Comparison of ENCODE assay signal across 8 cellular contexts in genomic region chr2:127086800-127087737, GRCh38. TPM values are rescaled to one million over a fixed set of nuclear protein-coding genes. Genes with fewer than 3 reads are reported as not detected.
A peak's percentile ranks its signal among the peaks of the same experiment; 100 is the strongest.
DNase-seq lines count a peak whose midpoint lies in the region; ATAC-seq lines count a peak whose summit lies in the region.

No MANE protein-coding gene starts in this region.

- H3K9me3 Mint-ChIP-seq in central memory CD8-positive, alpha-beta T cell, result no peaks in the 10 kb centered on the region
- no peaks in the 10 kb centered on the region for H3K9me3 Mint-ChIP-seq in activated CD4-positive, alpha-beta memory T cell treated with anti-CD3 and anti-CD28 coated beads for 36 hours

- H3K36me3 Mint-ChIP-seq in central memory CD8-positive, alpha-beta T cell (ENCODE audit: insufficient read depth), result peaks cover 10% of the 10 kb centered on the region
- H3K36me3 Mint-ChIP-seq in activated CD4-positive, alpha-beta memory T cell treated with anti-CD3 and anti-CD28 coated beads for 36 hours, result no peaks in the 10 kb centered on the region

- no peaks in the 10 kb centered on the region for H3K9me2 ChIP-seq in Karpas-422 (replicated peaks; ENCODE audit: insufficient read depth, low read length)

- H3K27me3 ChIP-seq in Karpas-422 (ENCODE audit: low read length), result no peaks in the 10 kb centered on the region

- H2AFZ ChIP-seq in Karpas-422 (ENCODE audit: low read length), result peak overlapping the region; percentile 79

- intact Hi-C loops in activated CD4-positive, alpha-beta memory T cell treated with anti-CD3 and anti-CD28 coated beads for 36 hours (cut with micrococcal nuclease), result loop anchor here (10.0 kb wide), 1 partner anchor 938 kb away; the partner anchor contains the start of gene SAP130

- peak; percentile 66 for ATAC-seq in GM21737 (IDR thresholded peaks at IDR 0.05; ENCODE audit: unreplicated experiment)
- ATAC-seq in central memory CD8-positive, alpha-beta T cell (replicated peaks; ENCODE audit: extremely low read depth, poor library complexity, severe bottlenecking), result no peak

- peak overlapping the region; percentile 16; the same call in 1 of the 2 replicates for H3K4me3 ChIP-seq in Karpas-422 (ENCODE audit: low read length)

- peak overlapping the region; percentile 32; the same call in 1 of the 2 replicates for H3K27ac ChIP-seq in Karpas-422 (ENCODE audit: low read length)

- H3K79me2 ChIP-seq in Karpas-422 (ENCODE audit: low read length), result no peaks in the 10 kb centered on the region

- POLR2A ChIA-PET in activated CD4-positive, alpha-beta memory T cell treated with anti-CD3 and anti-CD28 coated beads for 36 hours (lab: Charles Lee), result interaction anchor here (0.8 kb wide), 1 partner anchor 17 kb away, joined by 3 read pairs; no protein-coding TSS in a partner anchor

- peaks cover 19% of the 10 kb centered on the region for H3K4me1 ChIP-seq in ES-I3 (ENCODE audit: insufficient read depth, low read length)
- peaks cover 31% of the 10 kb centered on the region for H3K4me1 ChIP-seq in Karpas-422 (ENCODE audit: low read length)

- peak overlapping the region; percentile 55 for H3K4me3 Mint-ChIP-seq in central memory CD8-positive, alpha-beta T cell
- no peak overlapping the region for H3K4me3 Mint-ChIP-seq in activated CD4-positive, alpha-beta memory T cell treated with anti-CD3 and anti-CD28 coated beads for 36 hours

- H3K27me3 Mint-ChIP-seq in central memory CD8-positive, alpha-beta T cell, result no peaks in the 10 kb centered on the region
- H3K27me3 Mint-ChIP-seq in activated CD4-positive, alpha-beta memory T cell treated with anti-CD3 and anti-CD28 coated beads for 36 hours, result peaks cover 3% of the 10 kb centered on the region

- H4K20me1 ChIP-seq in Karpas-422 (ENCODE audit: insufficient read depth, low read depth, low read length), result no peaks in the 10 kb centered on the region

- peak overlapping the region; percentile 69 for H3K4me2 ChIP-seq in Karpas-422 (ENCODE audit: low read depth, low read length, poor library complexity, severe bottlenecking)

- H3K9ac ChIP-seq in ES-I3 (ENCODE audit: low read depth, low read length), result peak overlapping the region; percentile 15; the same call in 1 of the 2 replicates
- peak overlapping the region; percentile 19 for H3K9ac ChIP-seq in Karpas-422 (ENCODE audit: low read length)

- H3K4me1 Mint-ChIP-seq in central memory CD8-positive, alpha-beta T cell, result peaks cover 59% of the 10 kb centered on the region
- H3K4me1 Mint-ChIP-seq in activated CD4-positive, alpha-beta memory T cell treated with anti-CD3 and anti-CD28 coated beads for 36 hours (ENCODE audit: low read depth), result peaks cover 17% of the 10 kb centered on the region

- H3K36me3 ChIP-seq in ES-I3 (ENCODE audit: insufficient read depth, low read length) (no peaks in the 10 kb centered on the region), Karpas-422 (ENCODE audit: insufficient read depth, low read length) (no peaks in the 10 kb centered on the region)

- no peaks in the 10 kb centered on the region for H3K9me3 ChIP-seq in ES-I3 (ENCODE audit: control insufficient read depth, insufficient read depth, low read length)
- no peaks in the 10 kb centered on the region for H3K9me3 ChIP-seq in Karpas-422 (ENCODE audit: low read length)

- CTCF ChIA-PET in activated CD4-positive, alpha-beta memory T cell treated with anti-CD3 and anti-CD28 coated beads for 36 hours (lab: Charles Lee), result interaction anchor here (1.8 kb wide), 1 partner anchor 19 kb away, joined by 7 read pairs; no protein-coding TSS in a partner anchor

- H3K27ac Mint-ChIP-seq in central memory CD8-positive, alpha-beta T cell (ENCODE audit: low read depth), result peak overlapping the region; percentile 76
- no peak overlapping the region for H3K27ac Mint-ChIP-seq in activated CD4-positive, alpha-beta memory T cell treated with anti-CD3 and anti-CD28 coated beads for 36 hours

- DNase-seq in Karpas-422 (peak; percentile 76), medulla oblongata (ENCODE audit: extremely low spot score) (peak; percentile 75), ureter (ENCODE audit: low spot score) (peak; percentile 80), putamen (ENCODE audit: low spot score) (no peak)
- DNase-seq in central memory CD8-positive, alpha-beta T cell (ENCODE audit: low spot score in 2 of 2), result no peak
- no peak for DNase-seq in activated CD4-positive, alpha-beta memory T cell treated with anti-CD3 and anti-CD28 coated beads for 36 hours

RNA-seq across cellular contexts. Expression of gene BIN1, which starts 19.9 kb away (rescaled TPM):
- total RNA-seq in Karpas-422 (2014; rRNA removed; shearing (Covaris generic); ENCODE audit: low replicate concordance), result 8.4 and 17.8 TPM in 2 replicates
- 51.6 TPM for total RNA-seq in ureter
- total RNA-seq in activated CD4-positive, alpha-beta memory T cell treated with anti-CD3 and anti-CD28 coated beads for 36 hours, result 10 to 100 TPM; 55.4 to 58.2 TPM

Comparison
In these comparisons a context has a peak if more than half of its experiments do, and no peak if none do; other contexts are left out.
1. DNase-seq: peak in Karpas-422 (single experiment), medulla oblongata (single experiment) and ureter (single experiment); none in central memory CD8-positive, alpha-beta T cell (0 of 2), putamen (single experiment) and activated CD4-positive, alpha-beta memory T cell treated with anti-CD3 and anti-CD28 coated beads for 36 hours (single experiment).